In the genomic region with DNA sequence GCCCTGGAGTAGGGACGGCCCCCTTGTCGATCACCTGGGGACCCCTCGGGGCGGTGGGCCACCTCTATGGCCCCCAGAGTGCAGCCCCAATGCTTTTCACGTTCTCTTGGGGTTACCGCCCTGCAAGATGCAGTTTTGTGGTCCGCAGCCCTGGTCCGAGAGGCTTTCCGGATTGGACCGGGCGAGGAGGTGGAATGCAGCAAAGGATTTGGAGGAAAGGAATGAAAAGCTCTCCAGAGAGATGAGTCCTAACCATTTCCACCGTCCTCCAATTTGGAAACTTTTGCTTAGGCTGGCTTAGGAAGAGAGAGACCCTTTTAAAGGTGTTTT, we compare ENCODE assay signal across 8 cellular contexts. TPM values are rescaled to one million over a fixed set of nuclear protein-coding genes. Genes with fewer than 3 reads are reported as not detected.
DNase-seq lines count a peak whose midpoint lies in the region; ATAC-seq, FAIRE-seq and TF ChIP-seq lines count a peak whose summit lies in the region.

No MANE protein-coding gene starts in this region.

- DNase-seq in AG04450 (ENCODE audit: low read depth, low spot score) (no peak), cardiac muscle cell (ENCODE audit: low read depth in 1 of 2, low spot score in 1 of 2) (peak in 1 of 2 donors; percentile 34), HTR-8/SVneo (ENCODE audit: insufficient read length, low spot score) (no peak), Ammon's horn (ENCODE audit: low spot score) (no peak)

- no peaks in the 10 kb centered on the region for H3K9me3 ChIP-seq in AG04450 (ENCODE audit: control insufficient read depth, insufficient read depth, low read length)
- no peaks in the 10 kb centered on the region for H3K9me3 ChIP-seq in cardiac muscle cell (ENCODE audit: low read depth)

- CTCF ChIA-PET in AG04450 (lab: Charles Lee), result no interaction called here

- ATAC-seq in GM21737 (IDR thresholded peaks at IDR 0.05; ENCODE audit: unreplicated experiment) (peak; percentile 17), GM21619 (IDR thresholded peaks at IDR 0.05; ENCODE audit: unreplicated experiment) (no peak)

- H3K36me3 ChIP-seq in cardiac muscle cell (no peaks in the 10 kb centered on the region), rectal smooth muscle tissue (ENCODE audit: control insufficient read depth, insufficient read depth, low read length) (no peaks in the 10 kb centered on the region)

- H3K4me3 ChIP-seq in AG04450 (ENCODE audit: low read depth, low read length) (peak overlapping the region; percentile 64), cardiac muscle cell (peak overlapping the region; percentile 25), rectal smooth muscle tissue (ENCODE audit: low read length) (peak overlapping the region; percentile 72)

- POLR2A ChIA-PET in AG04450 (lab: Yijun Ruan, JAX), result interaction anchor here (1.0 kb wide), 1 partner anchor 68 kb away, joined by 4 read pairs; the partner anchor contains the start of gene SLC25A5

- no peak for FAIRE-seq in HTR-8/SVneo (lab: Jason Lieb, UNC)

- H3K4me1 ChIP-seq in cardiac muscle cell (ENCODE audit: low read depth) (no peaks in the 10 kb centered on the region), rectal smooth muscle tissue (ENCODE audit: control insufficient read depth, insufficient read depth, low read length) (no peaks in the 10 kb centered on the region)

- H3K27ac ChIP-seq in AG04450 (ENCODE audit: low read depth, low read length) (no peak overlapping the region), VCaP (peak overlapping the region; percentile 60), cardiac muscle cell (no peak overlapping the region), rectal smooth muscle tissue (ENCODE audit: low read depth, low read length) (peak overlapping the region; percentile 76)

- no peak overlapping the region for H3K9ac ChIP-seq in rectal smooth muscle tissue (ENCODE audit: low read length)

- TF ChIP-seq CTCF in AG04450 (IDR thresholded peaks at IDR 0.05; ENCODE audit: low read depth, low read length) (no peak), VCaP (conservative IDR thresholded peaks at IDR 0.05) (no peak), cardiac muscle cell (IDR thresholded peaks at IDR 0.05; ENCODE audit: low read depth, low read length) (no peak)

- H3K27me3 ChIP-seq in AG04450 (ENCODE audit: control insufficient read depth, insufficient read depth, low read length) (no peaks in the 10 kb centered on the region), cardiac muscle cell (no peaks in the 10 kb centered on the region), rectal smooth muscle tissue (ENCODE audit: control insufficient read depth, insufficient read depth, low read length) (no peaks in the 10 kb centered on the region)

RNA-seq across cellular contexts. Expression of gene SLC25A43, which starts 0.6 kb away (rescaled TPM):
- 8.5 and 8.6 TPM in 2 replicates for polyA plus RNA-seq in AG04450 (2011; rRNA removed)
- polyA minus RNA-seq in AG04450 (2011; rRNA and poly(A)+ RNA removed), result 3.8 and 4.5 TPM in 2 replicates
- 2.0 and 3.5 TPM in 2 replicates for total RNA-seq in cardiac muscle cell
- polyA plus RNA-seq in cardiac muscle cell, result 2.6 and 3.0 TPM in 2 replicates

Comparison
In these comparisons a context has a peak if more than half of its experiments do, and no peak if none do; other contexts are left out.
1. H3K27ac ChIP-seq: peak in VCaP (single experiment) and rectal smooth muscle tissue (single experiment); none in AG04450 (single experiment) and cardiac muscle cell (single experiment).
2. Peak in every context shown above with its lines, with median percentiles within 50 percentile points of each other: H3K4me3 ChIP-seq.